In the genomic region with DNA sequence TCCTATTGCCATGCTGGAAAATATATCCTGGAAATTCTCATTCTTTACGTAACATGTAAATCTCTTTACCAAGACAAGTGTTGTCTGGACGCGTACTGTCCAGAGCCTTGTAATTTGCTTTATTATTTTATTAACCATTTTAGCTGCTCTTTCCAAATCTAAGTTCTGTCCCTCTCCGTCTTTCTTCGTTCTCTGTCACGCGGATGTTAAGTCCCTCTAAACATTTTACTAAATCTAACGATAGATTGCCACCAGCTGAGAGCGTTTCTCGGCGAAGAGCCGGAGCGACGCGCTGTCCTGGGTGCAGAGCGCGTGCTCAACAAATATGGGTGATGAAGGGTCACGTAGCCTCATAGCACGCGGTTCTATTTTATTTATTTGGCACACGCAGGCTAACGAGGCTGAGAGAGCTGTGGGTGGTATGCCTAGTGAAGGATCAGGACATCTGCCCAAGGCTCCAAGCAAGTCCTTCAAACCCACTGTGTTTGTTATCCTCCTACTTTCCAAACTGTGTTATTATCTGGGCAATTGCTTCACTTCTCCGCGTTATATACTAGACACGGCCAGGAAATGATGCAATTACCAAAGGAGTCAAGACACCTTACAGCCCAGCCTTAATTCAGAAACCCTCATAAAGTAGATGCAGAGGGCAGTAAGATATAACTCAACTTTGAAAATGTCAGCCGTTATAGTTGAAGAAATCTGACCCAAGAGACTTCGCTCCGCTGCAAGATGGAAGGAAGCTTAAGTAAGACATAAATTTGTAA, we compare ENCODE assay signal across 8 cellular contexts. TPM values are rescaled to one million over a fixed set of nuclear protein-coding genes. Genes with fewer than 3 reads are reported as not detected.
DNase-seq lines count a peak whose midpoint lies in the region; ATAC-seq, FAIRE-seq and TF ChIP-seq lines count a peak whose summit lies in the region.

No MANE protein-coding gene starts in this region.

- no peak overlapping the region for H3K4me3 Mint-ChIP-seq in MCF 10A (ENCODE audit: unreplicated experiment)

- TSS peak; percentile 100 for BruUV-seq in MCF 10A (replicated peaks; lab: Mats Ljungman, UMichigan)

- peak; percentile 87 for TF ChIP-seq POLR2A in GM18505 (IDR thresholded peaks at IDR 0.05; ENCODE audit: borderline replicate concordance, extremely low read depth, insufficient read depth, insufficient read length)

- no peaks in the 10 kb centered on the region for H3K9me3 Mint-ChIP-seq in MCF 10A (ENCODE audit: unreplicated experiment)

- peaks cover 14% of the 10 kb centered on the region for H3K4me1 Mint-ChIP-seq in MCF 10A (ENCODE audit: insufficient read depth, unreplicated experiment)

- ATAC-seq in GM18505 (IDR thresholded peaks at IDR 0.05; ENCODE audit: unreplicated experiment) (peak; percentile 79), HG02938 (IDR thresholded peaks at IDR 0.05; ENCODE audit: unreplicated experiment) (peak; percentile 75)

- CTCF ChIA-PET in MCF 10A (lab: Yijun Ruan, JAX), result interaction anchor here (0.6 to 14.9 kb wide), 19 partner anchors 10 to 812 kb away, joined by 3 to 270 read pairs (median 4); partner anchors contain the start of genes HINT3 and NCOA7

- no peak for TF ChIP-seq CTCF in 22Rv1 (IDR thresholded peaks at IDR 0.05)
- TF ChIP-seq CTCF in MCF 10A (IDR thresholded peaks at IDR 0.05; ENCODE audit: unreplicated experiment), result no peak

- no peak overlapping the region for H3K27ac Mint-ChIP-seq in MCF 10A (ENCODE audit: low read depth, unreplicated experiment)

- DNase-seq in NCI-H1694 treated with DMSO at 0.1 percent for 48 hours (lab: John Stamatoyannopoulos, UW) (peak; percentile 89), T1000 (lab: John Stamatoyannopoulos, UW) (peak; percentile 24), MCF 10A (ENCODE audit: unreplicated experiment) (peak; percentile 92)
- peak; percentile 64 for DNase-seq in stimulated activated CD4-positive, alpha-beta T cell treated with anti-CD3 and anti-CD28 coated beads, Interleukin-15, amount 100 ng/mL, for 24 hours

- peak overlapping the region; percentile 89 for H3K27ac ChIP-seq in 22Rv1

- POLR2A ChIA-PET in MCF 10A (lab: Yijun Ruan, JAX), result interaction anchor here (0.5 to 7.1 kb wide), 39 partner anchors 11 to 1976 kb away, joined by 3 to 207 read pairs (median 4); partner anchors contain the start of genes HDDC2, HINT3, NCOA7 and RNF146

- intact Hi-C loops in MCF 10A (cut with micrococcal nuclease), result loop anchor here (2.0 to 5.0 kb wide), 3 partner anchors 127 to 818 kb away; partner anchors contain the start of gene RNF217

- peaks cover 8% of the 10 kb centered on the region for H3K36me3 Mint-ChIP-seq in MCF 10A (ENCODE audit: insufficient read depth, unreplicated experiment)

- FAIRE-seq in islet of Langerhans (lab: Jason Lieb, UNC), result peak; percentile 21

- H3K27me3 Mint-ChIP-seq in MCF 10A (ENCODE audit: insufficient read depth, unreplicated experiment), result peaks cover 7% of the 10 kb centered on the region

RNA-seq across cellular contexts. Expression of gene NCOA7, which starts 10.0 kb away (rescaled TPM):
- 50.9 and 52.3 TPM in 2 replicates for total RNA-seq in MCF 10A (2022)

RNA-seq across cellular contexts. Expression of gene HEY2, which starts 31.3 kb away (rescaled TPM):
- total RNA-seq in MCF 10A (2022), result not detected in 2 replicates

Comparison
In these comparisons a context has a peak if more than half of its experiments do, and no peak if none do; other contexts are left out.
1. Peak in every context shown above with its lines: DNase-seq, ATAC-seq and H3K27ac ChIP-seq.
2. DNase-seq: peak in every context shown above with its lines; median percentile 92 in MCF 10A; 89 in NCI-H1694 treated with DMSO at 0.1 percent for 48 hours; 64 in stimulated activated CD4-positive, alpha-beta T cell treated with anti-CD3 and anti-CD28 coated beads, Interleukin-15, amount 100 ng/mL, for 24 hours; 24 in T1000.